12 cellular contexts compared by ENCODE assay signal in genomic region chr11:29975580-29975979, GRCh38. TPM values are rescaled to one million over a fixed set of nuclear protein-coding genes. Genes with fewer than 3 reads are reported as not detected.
"Had no signal": no experiment of that assay in that cellular context is flagged by ENCODE, and none has a peak within 500 bp of the region (broad histone marks: within the 10 kb centered on the region; RNA-seq: fewer than 3 reads in every experiment).

No MANE protein-coding gene starts in this region.

RNA-seq across cellular contexts. Expression of gene KCNA4, which starts 41.2 kb away (rescaled TPM):
- total RNA-seq: activated naive CD4-positive, alpha-beta T cell treated with anti-CD3 and anti-CD28 coated beads for 36 hours; activated naive CD4-positive, alpha-beta T cell treated with anti-CD3 and anti-CD28 coated beads, Interleukin-2, amount 50 U/mL, for 72 hours; activated naive CD8-positive, alpha-beta T cell treated with anti-CD3 and anti-CD28 coated beads for 36 hours; activated naive CD8-positive, alpha-beta T cell treated with anti-CD3 and anti-CD28 coated beads, Interleukin-2, amount 10 ng/mL, durations not matched to agents 7 days and 5 days; activated T-cell treated with anti-CD3 and anti-CD28 coated beads, Interleukin-2, amount 50 U/mL, for 4 hours; activated T-cell treated with anti-CD3 and anti-CD28 coated beads, Interleukin-2, amount 50 U/mL, for 72 hours; activated T-helper 1 cell treated with anti-CD3 and anti-CD28 coated beads, Interleukin-12 subunit alpha, Interleukin-12 subunit beta, Interleukin-2, Interleukin-4 antibody, amounts not matched to agents 30 ng/mL and 10 ng/mL and 1 ng/mL, durations not matched to agents 14 hours and 24 hours and 36 hours; activated T-helper 17 cell treated with anti-CD3 and anti-CD28 coated beads, Interleukin-2, amount 50 U/mL, for 72 hours; activated T-helper 2 cell treated with anti-CD3 and anti-CD28 coated beads, Interferon-gamma antibody, Interleukin-2, Interleukin-4, amounts not matched to agents 10 μg/mL and 5 μg/mL and 100 μg/mL, durations not matched to agents 14 hours and 24 hours and 36 hours; astrocyte; bronchial epithelial cell; chondrocyte had no signal
